ENCODE assay signal across 1 cellular context in the genomic region with DNA sequence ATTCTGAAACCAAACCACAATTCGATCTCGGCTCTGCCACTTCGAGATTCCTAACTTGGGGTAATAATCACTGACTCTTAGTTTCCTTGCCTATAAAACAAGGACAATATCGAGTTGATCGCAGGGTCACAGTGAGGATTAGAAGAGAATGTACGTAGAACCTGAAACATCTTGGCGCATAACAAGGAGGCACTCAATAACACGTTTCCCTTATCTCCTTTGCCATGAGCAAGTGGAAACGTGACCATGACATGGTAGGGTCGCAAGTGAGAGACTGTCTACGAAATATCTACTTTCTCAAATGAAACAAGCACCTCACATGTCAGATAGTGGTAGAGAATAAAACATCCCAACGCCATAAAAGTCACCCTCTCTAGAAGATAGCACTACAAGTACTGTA.
TF ChIP-seq lines count a peak whose summit lies in the region.

No MANE protein-coding gene starts in this region.

TF ChIP-seq in SK-N-SH treated with all-trans-retinoic acid at 6 μM for 48 hours, 23 proteins besides CTCF, POLR2A, EP300 and RAD21 (continued from another document):
- TF ChIP-seq, protein P1, sequence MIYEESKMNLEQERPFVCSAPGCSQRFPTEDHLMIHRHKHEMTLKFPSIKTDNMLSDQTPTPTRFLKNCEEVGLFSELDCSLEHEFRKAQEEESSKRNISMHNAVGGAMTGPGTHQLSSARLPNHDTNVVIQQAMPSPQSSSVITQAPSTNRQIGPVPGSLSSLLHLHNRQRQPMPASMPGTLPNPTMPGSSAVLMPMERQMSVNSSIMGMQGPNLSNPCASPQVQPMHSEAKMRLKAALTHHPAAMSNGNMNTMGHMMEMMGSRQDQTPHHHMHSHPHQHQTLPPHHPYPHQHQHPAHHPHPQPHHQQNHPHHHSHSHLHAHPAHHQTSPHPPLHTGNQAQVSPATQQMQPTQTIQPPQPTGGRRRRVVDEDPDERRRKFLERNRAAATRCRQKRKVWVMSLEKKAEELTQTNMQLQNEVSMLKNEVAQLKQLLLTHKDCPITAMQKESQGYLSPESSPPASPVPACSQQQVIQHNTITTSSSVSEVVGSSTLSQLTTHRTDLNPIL (CRISPR knock-in tag; IDR thresholded peaks at IDR 0.05; ENCODE audit: low read depth): no peak
- TF ChIP-seq PATZ1 (CRISPR knock-in tag; IDR thresholded peaks at IDR 0.05; ENCODE audit: borderline replicate concordance): no peak
